In genomic region chr14:79438696-79439342, GRCh38 we compare ENCODE assay signal across 31 cellular contexts.
"Had no signal": no experiment of that assay in that cellular context is flagged by ENCODE, and none has a peak within 500 bp of the region (broad histone marks: within the 10 kb centered on the region; RNA-seq: fewer than 3 reads in every experiment).

No MANE protein-coding gene starts in this region.

- H3K27me3 Mint-ChIP-seq: activated CD4-positive, alpha-beta memory T cell treated with anti-CD3 and anti-CD28 coated beads for 36 hours; activated CD4-positive, alpha-beta T cell treated with anti-CD3 and anti-CD28 coated beads for 36 hours; activated CD4-positive, alpha-beta T cell treated with anti-CD3 and anti-CD28 coated beads, Interleukin-2, amount 10 ng/mL, durations not matched to agents 24 days and 14 days; activated CD8-positive, alpha-beta memory T cell treated with anti-CD3 and anti-CD28 coated beads, Interleukin-2, amount 10 ng/mL, durations not matched to agents 7 days and 5 days; activated naive CD4-positive, alpha-beta T cell treated with anti-CD3 and anti-CD28 coated beads, Interleukin-2, amount 50 U/mL, for 24 hours; activated naive CD8-positive, alpha-beta T cell treated with anti-CD3 and anti-CD28 coated beads for 36 hours; activated naive CD8-positive, alpha-beta T cell treated with anti-CD3 and anti-CD28 coated beads, Interleukin-2, amount 50 U/mL, for 24 hours had no signal

- H3K9me3 ChIP-seq: adrenal gland, breast epithelium, colonic mucosa had no signal

- FAIRE-seq: frontal cortex had no signal

- H3K27me3 ChIP-seq: adrenal gland, breast epithelium, cardiac muscle cell, colonic mucosa had no signal

- H3K27ac ChIP-seq: adrenal gland, breast epithelium, cardiac muscle cell, colonic mucosa had no signal

- H3K4me3 Mint-ChIP-seq: activated CD4-positive, alpha-beta memory T cell treated with anti-CD3 and anti-CD28 coated beads for 36 hours; activated CD4-positive, alpha-beta T cell treated with anti-CD3 and anti-CD28 coated beads for 36 hours; activated CD4-positive, alpha-beta T cell treated with anti-CD3 and anti-CD28 coated beads, Interleukin-2, amount 10 ng/mL, durations not matched to agents 24 days and 14 days; activated CD8-positive, alpha-beta memory T cell treated with anti-CD3 and anti-CD28 coated beads, Interleukin-2, amount 10 ng/mL, durations not matched to agents 7 days and 5 days; activated CD8-positive, alpha-beta T cell treated with anti-CD3 and anti-CD28 coated beads, Interleukin-2, amount 10 ng/mL, durations not matched to agents 7 days and 5 days; activated naive CD4-positive, alpha-beta T cell treated with anti-CD3 and anti-CD28 coated beads for 36 hours; activated naive CD4-positive, alpha-beta T cell treated with anti-CD3 and anti-CD28 coated beads, Interleukin-2, amount 50 U/mL, for 24 hours; activated naive CD8-positive, alpha-beta T cell treated with anti-CD3 and anti-CD28 coated beads for 36 hours; activated naive CD8-positive, alpha-beta T cell treated with anti-CD3 and anti-CD28 coated beads, Interleukin-2, amount 50 U/mL, for 24 hours; activated T-helper 1 cell treated with anti-CD3 and anti-CD28 coated beads, Interleukin-12 subunit alpha, Interleukin-12 subunit beta, Interleukin-2, Interleukin-4 antibody, amounts not matched to agents 30 ng/mL and 10 ng/mL and 1 ng/mL, durations not matched to agents 14 hours and 24 hours and 36 hours; brain; endodermal cell had no signal

- H3K4me1 Mint-ChIP-seq: activated CD4-positive, alpha-beta T cell treated with anti-CD3 and anti-CD28 coated beads for 36 hours; activated CD4-positive, alpha-beta T cell treated with anti-CD3 and anti-CD28 coated beads, Interleukin-2, amount 10 ng/mL, durations not matched to agents 24 days and 14 days; activated CD8-positive, alpha-beta memory T cell treated with anti-CD3 and anti-CD28 coated beads, Interleukin-2, amount 10 ng/mL, durations not matched to agents 7 days and 5 days; activated naive CD4-positive, alpha-beta T cell treated with anti-CD3 and anti-CD28 coated beads, Interleukin-2, amount 50 U/mL, for 24 hours; activated naive CD8-positive, alpha-beta T cell treated with anti-CD3 and anti-CD28 coated beads for 36 hours; activated naive CD8-positive, alpha-beta T cell treated with anti-CD3 and anti-CD28 coated beads, Interleukin-2, amount 50 U/mL, for 24 hours had no signal

- H3K36me3 ChIP-seq: adrenal gland, breast epithelium, cardiac muscle cell, colonic mucosa had no signal

- H3K4me1 ChIP-seq: adrenal gland, breast epithelium, colonic mucosa had no signal

- DNase-seq: activated CD4-positive, alpha-beta memory T cell treated with anti-CD3 and anti-CD28 coated beads for 36 hours; activated CD4-positive, alpha-beta T cell treated with anti-CD3 and anti-CD28 coated beads for 36 hours; activated CD4-positive, alpha-beta T cell treated with anti-CD3 and anti-CD28 coated beads, Interleukin-2, amount 10 ng/mL, durations not matched to agents 24 days and 14 days; activated CD4-positive, CD25-positive, alpha-beta regulatory T cell; activated CD4-positive, CD25-positive, alpha-beta regulatory T cell treated with anti-CD3 and anti-CD28 coated beads, Interleukin-2, amount 50 U/mL, for 72 hours; activated CD8-positive, alpha-beta memory T cell treated with anti-CD3 and anti-CD28 coated beads, Interleukin-2, amount 10 ng/mL, durations not matched to agents 7 days and 5 days; activated CD8-positive, alpha-beta memory T cell treated with anti-CD3 and anti-CD28 coated beads, Interleukin-2, amount 50 U/mL, for 4 hours; activated CD8-positive, alpha-beta T cell treated with anti-CD3 and anti-CD28 coated beads, Interleukin-2, amount 10 ng/mL, durations not matched to agents 7 days and 5 days; activated effector memory CD4-positive, alpha-beta T cell treated with anti-CD3 and anti-CD28 coated beads, Interleukin-2, amount 50 U/mL, for 16 hours; activated naive CD4-positive, alpha-beta T cell treated with anti-CD3 and anti-CD28 coated beads for 36 hours; activated naive CD8-positive, alpha-beta T cell treated with anti-CD3 and anti-CD28 coated beads for 36 hours; activated naive CD8-positive, alpha-beta T cell treated with anti-CD3 and anti-CD28 coated beads, Interleukin-2, amount 50 U/mL, for 24 hours; activated T-cell treated with anti-CD3 and anti-CD28 coated beads, Interleukin-2, amount 50 U/mL, for 1 hour; activated T-cell treated with anti-CD3 and anti-CD28 coated beads, Interleukin-2, amount 50 U/mL, for 48 hours; adrenal gland; aorta; central memory CD4-positive, alpha-beta T cell; cerebellar nuclear complex; colonic mucosa; effector memory CD4-positive, alpha-beta T cell; endodermal cell; foreskin fibroblast; head of caudate nucleus; T-helper 2 cell had no signal

- H3K9me3 Mint-ChIP-seq: activated CD4-positive, alpha-beta memory T cell treated with anti-CD3 and anti-CD28 coated beads for 36 hours; activated CD4-positive, alpha-beta T cell treated with anti-CD3 and anti-CD28 coated beads, Interleukin-2, amount 10 ng/mL, durations not matched to agents 24 days and 14 days; activated naive CD4-positive, alpha-beta T cell treated with anti-CD3 and anti-CD28 coated beads for 36 hours; activated naive CD8-positive, alpha-beta T cell treated with anti-CD3 and anti-CD28 coated beads for 36 hours; activated naive CD8-positive, alpha-beta T cell treated with anti-CD3 and anti-CD28 coated beads, Interleukin-2, amount 50 U/mL, for 24 hours; brain; endodermal cell had no signal

- H3K27ac Mint-ChIP-seq: activated CD4-positive, alpha-beta memory T cell treated with anti-CD3 and anti-CD28 coated beads for 36 hours; activated CD4-positive, alpha-beta T cell treated with anti-CD3 and anti-CD28 coated beads for 36 hours; activated CD4-positive, alpha-beta T cell treated with anti-CD3 and anti-CD28 coated beads, Interleukin-2, amount 10 ng/mL, durations not matched to agents 24 days and 14 days; activated CD8-positive, alpha-beta memory T cell treated with anti-CD3 and anti-CD28 coated beads, Interleukin-2, amount 10 ng/mL, durations not matched to agents 7 days and 5 days; activated CD8-positive, alpha-beta T cell treated with anti-CD3 and anti-CD28 coated beads, Interleukin-2, amount 10 ng/mL, durations not matched to agents 7 days and 5 days; activated naive CD4-positive, alpha-beta T cell treated with anti-CD3 and anti-CD28 coated beads for 36 hours; activated naive CD4-positive, alpha-beta T cell treated with anti-CD3 and anti-CD28 coated beads, Interleukin-2, amount 50 U/mL, for 24 hours; activated naive CD8-positive, alpha-beta T cell treated with anti-CD3 and anti-CD28 coated beads for 36 hours; activated naive CD8-positive, alpha-beta T cell treated with anti-CD3 and anti-CD28 coated beads, Interleukin-2, amount 50 U/mL, for 24 hours; activated T-helper 1 cell treated with anti-CD3 and anti-CD28 coated beads, Interleukin-12 subunit alpha, Interleukin-12 subunit beta, Interleukin-2, Interleukin-4 antibody, amounts not matched to agents 30 ng/mL and 10 ng/mL and 1 ng/mL, durations not matched to agents 14 hours and 24 hours and 36 hours; activated T-helper 2 cell treated with anti-CD3 and anti-CD28 coated beads, Interferon-gamma antibody, Interleukin-2, Interleukin-4, amounts not matched to agents 10 μg/mL and 5 μg/mL and 100 μg/mL, durations not matched to agents 14 hours and 24 hours and 36 hours; brain; endodermal cell had no signal

- H3K4me3 ChIP-seq: adrenal gland, breast epithelium, cardiac muscle cell, colonic mucosa had no signal

- H3K36me3 Mint-ChIP-seq: activated CD4-positive, alpha-beta memory T cell treated with anti-CD3 and anti-CD28 coated beads for 36 hours; activated CD8-positive, alpha-beta memory T cell treated with anti-CD3 and anti-CD28 coated beads, Interleukin-2, amount 10 ng/mL, durations not matched to agents 7 days and 5 days; activated naive CD4-positive, alpha-beta T cell treated with anti-CD3 and anti-CD28 coated beads, Interleukin-2, amount 50 U/mL, for 24 hours; activated naive CD8-positive, alpha-beta T cell treated with anti-CD3 and anti-CD28 coated beads for 36 hours had no signal
